In genomic region chrX:72358313-72358712, GRCh38 we compare ENCODE assay signal across 1 cellular context.
TF ChIP-seq lines count a peak whose summit lies in the region.

No MANE protein-coding gene starts in this region.

TF ChIP-seq in SK-N-SH treated with all-trans-retinoic acid at 6 μM for 48 hours, 23 proteins besides CTCF, POLR2A, EP300 and RAD21 (continued from another document):
- TF ChIP-seq PATZ1 (CRISPR knock-in tag; IDR thresholded peaks at IDR 0.05; ENCODE audit: borderline replicate concordance) = no peak
- TF ChIP-seq CSRNP3 (CRISPR knock-in tag; IDR thresholded peaks at IDR 0.05) = no peak
